ENCODE assay signal across 1 cellular context in genomic region chr19:34359140-34359953, GRCh38.
TF ChIP-seq lines count a peak whose summit lies in the region.

No MANE protein-coding gene starts in this region.

TF ChIP-seq in HepG2, 621 proteins besides CTCF, POLR2A, EP300 and RAD21 (continues in another document):
- TF ChIP-seq NFE2L2 (IDR thresholded peaks at IDR 0.05; ENCODE audit: low read length) (peak; percentile 99), DDIT3 (CRISPR knock-in tag; IDR thresholded peaks at IDR 0.05) (no peak), PPARG (CRISPR knock-in tag; conservative IDR thresholded peaks at IDR 0.05) (0 out of 2 replicates have a peak, but pooled peaks have one; percentile 38), HINFP (CRISPR knock-in tag; IDR thresholded peaks at IDR 0.05; ENCODE audit: low read depth) (no peak), ZNF670 (CRISPR knock-in tag; IDR thresholded peaks at IDR 0.05; ENCODE audit: borderline replicate concordance) (peak; percentile 92; the same call in 1 of the 2 replicates), ZSCAN29 (CRISPR knock-in tag; conservative IDR thresholded peaks at IDR 0.05) (0 out of 2 replicates have a peak, but pooled peaks have one; percentile 22), ZNF232 (CRISPR knock-in tag; IDR thresholded peaks at IDR 0.05; ENCODE audit: borderline replicate concordance) (0 out of 2 replicates have a peak, but pooled peaks have one; percentile 3), ARNTL (CRISPR knock-in tag; IDR thresholded peaks at IDR 0.05) (peak; percentile 84; the same call in 1 of the 2 replicates), ZBTB7A (CRISPR knock-in tag; IDR thresholded peaks at IDR 0.05) (peak; percentile 58; the same call in 1 of the 2 replicates), ZNF788 (CRISPR knock-in tag; IDR thresholded peaks at IDR 0.05; ENCODE audit: borderline replicate concordance) (peak; percentile 94; the same call in 1 of the 2 replicates), SRF (IDR thresholded peaks at IDR 0.05; ENCODE audit: low read depth, low read length) (no peak), ZNF337 (CRISPR knock-in tag; IDR thresholded peaks at IDR 0.05; ENCODE audit: borderline replicate concordance, low read depth) (no peak), ZNF18 (CRISPR knock-in tag; IDR thresholded peaks at IDR 0.05; ENCODE audit: insufficient replicate concordance) (peak; percentile 33), NR2C2 (CRISPR knock-in tag; IDR thresholded peaks at IDR 0.05; ENCODE audit: borderline replicate concordance) (peak; percentile 60; the same call in 1 of the 2 replicates), ZNF704 (CRISPR knock-in tag; IDR thresholded peaks at IDR 0.05; ENCODE audit: borderline replicate concordance) (no peak; the same call in 1 of the 2 replicates), DPF2 (CRISPR knock-in tag; IDR thresholded peaks at IDR 0.05; ENCODE audit: borderline replicate concordance, low read depth) (no peak), STAG1 (CRISPR knock-in tag; IDR thresholded peaks at IDR 0.05) (no peak), ZNF230 (CRISPR knock-in tag; IDR thresholded peaks at IDR 0.05) (peak; percentile 73), TFDP1 (CRISPR knock-in tag; IDR thresholded peaks at IDR 0.05; ENCODE audit: borderline replicate concordance) (peak; percentile 73; the same call in 1 of the 2 replicates), AKAP8 (CRISPR knock-in tag; IDR thresholded peaks at IDR 0.05) (peak; percentile 90), SALL1 (CRISPR knock-in tag; IDR thresholded peaks at IDR 0.05) (peak; percentile 88), TERF1 (CRISPR knock-in tag; IDR thresholded peaks at IDR 0.05) (no peak), HMG20B (CRISPR knock-in tag; conservative IDR thresholded peaks at IDR 0.05) (0 out of 2 replicates have a peak, but pooled peaks have one; percentile 30), ZHX1 (CRISPR knock-in tag; IDR thresholded peaks at IDR 0.05; ENCODE audit: low read depth) (peak; percentile 79; the same call in 1 of the 2 replicates), POGZ (CRISPR knock-in tag; IDR thresholded peaks at IDR 0.05) (peak; percentile 80), ZNF589 (CRISPR knock-in tag; conservative IDR thresholded peaks at IDR 0.05) (no peak; the same call in 1 of the 2 replicates), FOXC1 (CRISPR knock-in tag; IDR thresholded peaks at IDR 0.05; ENCODE audit: borderline replicate concordance) (peak; percentile 63; the same call in 1 of the 2 replicates), RFXAP (CRISPR knock-in tag; IDR thresholded peaks at IDR 0.05; ENCODE audit: borderline replicate concordance) (peak; percentile 74; the same call in 1 of the 2 replicates), ZNF33B (CRISPR knock-in tag; IDR thresholded peaks at IDR 0.05) (no peak), YY1 (IDR thresholded peaks at IDR 0.05; ENCODE audit: insufficient read depth, insufficient replicate concordance, low read depth, low read length) (peak; percentile 89), SNAPC4 (CRISPR knock-in tag; IDR thresholded peaks at IDR 0.05) (peak; percentile 58; the same call in 1 of the 2 replicates), KMT2B (CRISPR knock-in tag; IDR thresholded peaks at IDR 0.05) (peak; percentile 63; the same call in 1 of the 2 replicates), DBP (CRISPR knock-in tag; IDR thresholded peaks at IDR 0.05; ENCODE audit: not compliant biosample characterization) (peak; percentile 18), ZBTB2 (CRISPR knock-in tag; IDR thresholded peaks at IDR 0.05; ENCODE audit: low read depth) (peak; percentile 96), HDAC1 (CRISPR knock-in tag; IDR thresholded peaks at IDR 0.05) (peak; percentile 73; the same call in 1 of the 2 replicates), ZNF124 (CRISPR knock-in tag; IDR thresholded peaks at IDR 0.05) (peak; percentile 70), ISX (CRISPR knock-in tag; conservative IDR thresholded peaks at IDR 0.05) (no peak), ZNF574 (CRISPR knock-in tag; IDR thresholded peaks at IDR 0.05) (peak; percentile 80)
